Comparison of ENCODE assay signal across 15 cellular contexts in the genomic region with DNA sequence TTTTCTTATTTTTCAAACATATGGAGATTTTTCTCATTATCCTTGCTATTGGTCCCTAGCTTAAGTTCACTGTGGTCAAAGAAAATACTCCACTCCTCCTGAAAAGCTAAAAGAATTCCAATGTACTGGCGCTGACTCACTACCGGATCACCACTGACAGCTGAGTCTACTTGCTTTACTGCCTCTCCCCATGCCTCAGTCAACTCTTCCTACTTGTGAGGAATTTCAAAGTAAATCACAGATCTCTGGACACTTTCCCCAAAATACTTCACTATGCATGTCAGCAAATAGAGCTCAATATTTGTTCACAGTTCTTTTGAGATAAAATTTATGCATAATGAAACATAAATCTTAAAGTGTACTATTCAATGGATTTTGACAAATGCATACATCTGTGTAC. TPM values are rescaled to one million over a fixed set of nuclear protein-coding genes. Genes with fewer than 3 reads are reported as not detected.
DNase-seq lines count a peak whose midpoint lies in the region; ATAC-seq and TF ChIP-seq lines count a peak whose summit lies in the region.
"Had no signal": no experiment of that assay in that cellular context is flagged by ENCODE, and none has a peak within 500 bp of the region (broad histone marks: within the 10 kb centered on the region; RNA-seq: fewer than 3 reads in every experiment).

No MANE protein-coding gene starts in this region.

- H3K4ac ChIP-seq in mesenchymal stem cell (ENCODE audit: low read depth in 1 of 2, low read length in 2 of 2): no peak overlapping the region

- H3K4me1 ChIP-seq in mesenchymal stem cell (ENCODE audit: control insufficient read depth, insufficient read depth, low read depth, low read length) (no peaks in the 10 kb centered on the region), ovary (ENCODE audit: insufficient read depth) (no peaks in the 10 kb centered on the region)
- no peaks in the 10 kb centered on the region for H3K4me1 ChIP-seq in CD8-positive, alpha-beta memory T cell (ENCODE audit: insufficient read depth, low read length)
- H3K4me1 ChIP-seq: Caco-2 had no signal

- H4K91ac ChIP-seq in mesenchymal stem cell (ENCODE audit: low read length): no peak overlapping the region

- H3K4me3 ChIP-seq in BJ (ENCODE audit: low read depth, low read length) (no peak overlapping the region), mesenchymal stem cell (ENCODE audit: insufficient read depth in 1 of 2, low read depth in 1 of 2, low read length in 2 of 2) (no peak overlapping the region), ovary (no peak overlapping the region)
- no peak overlapping the region for H3K4me3 ChIP-seq in CD8-positive, alpha-beta memory T cell (ENCODE audit: low read length)
- H3K4me3 ChIP-seq: lung had no signal

- no peak overlapping the region for H2BK15ac ChIP-seq in mesenchymal stem cell (ENCODE audit: low read depth, poor library complexity, severe bottlenecking)

- H2BK12ac ChIP-seq in mesenchymal stem cell (ENCODE audit: low read length in 2 of 2): no peak overlapping the region

- no peak for TF ChIP-seq POLR2A in ovary (IDR thresholded peaks at IDR 0.05)

- no peak overlapping the region for H3K18ac ChIP-seq in mesenchymal stem cell (ENCODE audit: low read depth in 1 of 2, low read length in 2 of 2)

- no peak overlapping the region for H2BK120ac ChIP-seq in mesenchymal stem cell (ENCODE audit: low read depth, low read length)

- no peak for ATAC-seq in WTC11

- no peaks in the 10 kb centered on the region for H3K27me3 Mint-ChIP-seq in WTC11 (ENCODE audit: low read depth)
- peaks cover 8 to 13% of the 10 kb centered on the region in 2 donors for H3K27me3 Mint-ChIP-seq in CD8-positive, alpha-beta memory T cell

- no peak overlapping the region for H3K23ac ChIP-seq in mesenchymal stem cell (ENCODE audit: low read length in 2 of 2)

- POLR2A ChIA-PET in BJ (lab: Charles Lee): no interaction called here
- POLR2A ChIA-PET in WTC11 (lab: Charles Lee): interaction anchor here (0.5 kb wide), 1 partner anchor 78 kb away, joined by 5 read pairs; no protein-coding TSS in a partner anchor
- POLR2A ChIA-PET in CD8-positive, alpha-beta memory T cell (lab: Charles Lee): no interaction called here

- H2AK5ac ChIP-seq in mesenchymal stem cell (ENCODE audit: low read length, severe bottlenecking): no peak overlapping the region

- no peak overlapping the region for H3K27ac Mint-ChIP-seq in WTC11
- no peak overlapping the region for H3K27ac Mint-ChIP-seq in CD8-positive, alpha-beta memory T cell
- H3K27ac Mint-ChIP-seq: stimulated activated naive CD8-positive, alpha-beta T cell treated with anti-CD3 and anti-CD28 coated beads, Interleukin-15, Interleukin-2, amounts not matched to agents 100 ng/mL and 50 ng/mL, for 24 hours had no signal

- WGBS in mesenchymal stem cell: 8% methylated on average over 2 of the region's 2 CpGs
- 46 to 62% (median 57%) methylated on average over 2 of the region's 2 CpGs for WGBS in ovary, 3 donors

- no peaks in the 10 kb centered on the region for H3K9me3 Mint-ChIP-seq in WTC11
- no peaks in the 10 kb centered on the region for H3K9me3 Mint-ChIP-seq in CD8-positive, alpha-beta memory T cell
- H3K9me3 Mint-ChIP-seq: stimulated activated naive CD8-positive, alpha-beta T cell treated with anti-CD3 and anti-CD28 coated beads, Interleukin-15, Interleukin-2, amounts not matched to agents 100 ng/mL and 50 ng/mL, for 24 hours had no signal

- H3K27ac ChIP-seq in mesenchymal stem cell (ENCODE audit: low read length, poor library complexity, severe bottlenecking): no peak overlapping the region
- H3K27ac ChIP-seq in ovary: no peak overlapping the region
- no peak overlapping the region for H3K27ac ChIP-seq in CD8-positive, alpha-beta memory T cell (ENCODE audit: low read depth, low read length)

- DNase-seq in BJ (ENCODE audit: low read depth): peak; percentile 76
- DNase-seq in NCI-H226: peak; percentile 88
- peak; percentile 60 for DNase-seq in dermis blood vessel endothelial cell
- peak; percentile 85 for DNase-seq in mesenchymal stem cell
- DNase-seq in ovary: no peak
- no peak for DNase-seq in WTC11 (ENCODE audit: low spot score)
- no peak for DNase-seq in CD8-positive, alpha-beta memory T cell
- no peak for DNase-seq in RPMI8226
- DNase-seq: activated CD4-positive, alpha-beta T cell treated with anti-CD3 and anti-CD28 coated beads, Interleukin-2, amount 50 U/mL, for 48 hours; NCI-H1694 treated with DMSO at 0.1 percent for 48 hours; stimulated activated CD4-positive, alpha-beta T cell treated with anti-CD3 and anti-CD28 coated beads, Interleukin-4, amount 100 ng/mL, for 4 hours had no signal

- intact Hi-C loops in ovary (cut with DNase I): no loop called here

- H3K14ac ChIP-seq in mesenchymal stem cell (ENCODE audit: low read length in 2 of 2): no peak overlapping the region

- H3K4me1 Mint-ChIP-seq in WTC11: no peaks in the 10 kb centered on the region
- no peaks in the 10 kb centered on the region for H3K4me1 Mint-ChIP-seq in CD8-positive, alpha-beta memory T cell

- no peak for TF ChIP-seq CTCF in BJ (IDR thresholded peaks at IDR 0.05; ENCODE audit: insufficient read depth, low read depth, low read length)
- TF ChIP-seq CTCF in ovary (IDR thresholded peaks at IDR 0.05): no peak
- no peak for TF ChIP-seq CTCF in WTC11 (IDR thresholded peaks at IDR 0.05)

- CTCF ChIA-PET in BJ (lab: Yijun Ruan, JAX) (interaction anchor here (1.0 to 2.2 kb wide), 4 partner anchors 9 to 93 kb away, joined by 4 to 15 read pairs (median 6); partner anchors contain the start of gene B9D1), WTC11 (lab: Charles Lee) (interaction anchor here (0.7 to 1.5 kb wide), 2 partner anchors 16 to 294 kb away, joined by 3 to 5 read pairs; partner anchors contain the start of gene ALDH3A2)
- CTCF ChIA-PET in CD8-positive, alpha-beta memory T cell (lab: Charles Lee): interaction anchor here (1.0 to 2.5 kb wide), 2 partner anchors 9 to 11 kb away, joined by 5 to 14 read pairs; partner anchors contain the start of gene B9D1

- H3K27me3 ChIP-seq in BJ (ENCODE audit: control insufficient read depth, insufficient read depth, low read length) (no peaks in the 10 kb centered on the region), mesenchymal stem cell (ENCODE audit: control insufficient read depth in 1 of 2, insufficient read depth in 1 of 2, low read length in 2 of 2) (no peaks in the 10 kb centered on the region), ovary (no peaks in the 10 kb centered on the region)
- H3K27me3 ChIP-seq in CD8-positive, alpha-beta memory T cell (ENCODE audit: insufficient read depth, low read length, poor library complexity, severe bottlenecking): no peaks in the 10 kb centered on the region

- H4K8ac ChIP-seq in mesenchymal stem cell (ENCODE audit: low read length): no peak overlapping the region

- H3K36me3 ChIP-seq in BJ (ENCODE audit: control insufficient read depth, insufficient read depth, low read length): peaks cover 1% of the 10 kb centered on the region; the same call in 1 of the 2 replicates
- H3K36me3 ChIP-seq in mesenchymal stem cell (ENCODE audit: control insufficient read depth in 1 of 2, insufficient read depth in 2 of 2, low read depth in 1 of 2, low read length in 2 of 2): peaks cover 21 to 22% of the 10 kb centered on the region in 2 experiments
- H3K36me3 ChIP-seq in ovary: no peaks in the 10 kb centered on the region
- no peaks in the 10 kb centered on the region for H3K36me3 ChIP-seq in CD8-positive, alpha-beta memory T cell (ENCODE audit: insufficient read depth, low read length)

- no peak overlapping the region for H3K9ac ChIP-seq in mesenchymal stem cell (ENCODE audit: low read length)

- no peak overlapping the region for H3K4me2 ChIP-seq in mesenchymal stem cell (ENCODE audit: low read length, poor library complexity, severe bottlenecking)

- peaks cover 26% of the 10 kb centered on the region for H3K36me3 Mint-ChIP-seq in WTC11
- H3K36me3 Mint-ChIP-seq in CD8-positive, alpha-beta memory T cell: no peaks in the 10 kb centered on the region

- H2BK5ac ChIP-seq in mesenchymal stem cell (ENCODE audit: low read depth, low read length, poor library complexity, severe bottlenecking): no peak overlapping the region

- peaks cover 4% of the 10 kb centered on the region for H3K79me1 ChIP-seq in mesenchymal stem cell (replicated peaks; ENCODE audit: low read length, poor library complexity, severe bottlenecking)

- no peak overlapping the region for H2AFZ ChIP-seq in mesenchymal stem cell (ENCODE audit: low read depth, low read length)

- H3K4me3 Mint-ChIP-seq in WTC11: no peak overlapping the region
- no peak overlapping the region for H3K4me3 Mint-ChIP-seq in CD8-positive, alpha-beta memory T cell
- H3K4me3 Mint-ChIP-seq: stimulated activated naive CD8-positive, alpha-beta T cell treated with anti-CD3 and anti-CD28 coated beads, Interleukin-15, Interleukin-2, amounts not matched to agents 100 ng/mL and 50 ng/mL, for 24 hours had no signal

- TF ChIP-seq EP300 in ovary (IDR thresholded peaks at IDR 0.05): no peak

- no peaks in the 10 kb centered on the region for H3K9me3 ChIP-seq in mesenchymal stem cell (ENCODE audit: control insufficient read depth, low read length)
- no peaks in the 10 kb centered on the region for H3K9me3 ChIP-seq in ovary
- no peaks in the 10 kb centered on the region for H3K9me3 ChIP-seq in CD8-positive, alpha-beta memory T cell (ENCODE audit: low read length)
- H3K9me3 ChIP-seq: Caco-2 had no signal

RNA-seq across cellular contexts. Expression of gene B9D1, which starts 8.4 kb away (rescaled TPM):
- 43.3 and 55.8 TPM in 2 replicates for polyA plus RNA-seq in BJ (2011; rRNA removed)
- 10.3 and 24.5 TPM in 2 replicates for polyA minus RNA-seq in BJ (2011; rRNA and poly(A)+ RNA removed)
- 11.5 and 12.6 TPM in 2 replicates for total RNA-seq in dermis blood vessel endothelial cell
- polyA plus RNA-seq in mesenchymal stem cell (2013, experiment 1 of 2): 30.2 TPM
- 30.8 TPM for polyA plus RNA-seq in mesenchymal stem cell (2013, experiment 2 of 2)
- total RNA-seq in ovary: 10 to 100 TPM; 19.6 to 60.5 (median 26.9) TPM
- 10 to 100 TPM; 11.9 to 16.8 TPM for polyA plus RNA-seq in ovary
- total RNA-seq in WTC11 (2021): 31.9 to 39.2 TPM (median 39.0 TPM) in 3 replicates
- total RNA-seq in CD8-positive, alpha-beta memory T cell: 1 to 10 TPM; 4.8 to 6.8 TPM
- 0.67 TPM for polyA plus RNA-seq in CD8-positive, alpha-beta memory T cell

RNA-seq across cellular contexts. Expression of gene MAPK7, which starts 24.2 kb away (rescaled TPM):
- polyA plus RNA-seq in BJ (2011; rRNA removed) (6.0 and 10.7 TPM in 2 replicates), ovary (10 to 100 TPM; 15.2 to 23.0 TPM)
- 22.8 and 39.5 TPM in 2 replicates for polyA minus RNA-seq in BJ (2011; rRNA and poly(A)+ RNA removed)
- total RNA-seq in dermis blood vessel endothelial cell (19.4 and 22.8 TPM in 2 replicates), ovary (10 to 100 TPM; 14.3 to 74.6 (median 40.6) TPM), WTC11 (2021) (35.6 to 38.5 TPM (median 37.4 TPM) in 3 replicates)
- 33.6 TPM for polyA plus RNA-seq in mesenchymal stem cell (2013, experiment 1 of 2)
- polyA plus RNA-seq in mesenchymal stem cell (2013, experiment 2 of 2): 30.7 TPM
- 10 to 100 TPM; 15.1 to 19.8 TPM for total RNA-seq in CD8-positive, alpha-beta memory T cell
- polyA plus RNA-seq in CD8-positive, alpha-beta memory T cell: 11.2 TPM

RNA-seq across cellular contexts. Expression of gene MFAP4, which starts 32.9 kb away (rescaled TPM):
- polyA plus RNA-seq in BJ (2011; rRNA removed) (62.1 and 86.8 TPM in 2 replicates), ovary (100 to 1,000 TPM; 179 to 380 TPM)
- 30.4 and 39.1 TPM in 2 replicates for polyA minus RNA-seq in BJ (2011; rRNA and poly(A)+ RNA removed)
- total RNA-seq in dermis blood vessel endothelial cell (not detected in 2 replicates), ovary (100 to 1,000 TPM in 5 of 7 donors, 10 to 100 TPM in 2; 46.5 to 285 (median 168) TPM), WTC11 (2021) (3.9 to 4.1 TPM (median 4.0 TPM) in 3 replicates)
- 238 TPM for polyA plus RNA-seq in mesenchymal stem cell (2013, experiment 1 of 2)
- polyA plus RNA-seq in mesenchymal stem cell (2013, experiment 2 of 2): 237 TPM
- total RNA-seq in CD8-positive, alpha-beta memory T cell: not detected
- polyA plus RNA-seq in CD8-positive, alpha-beta memory T cell: not detected
- total RNA-seq: Caco-2; T-helper 1 cell treated with Interleukin-12 subunit alpha and Interleukin-12 subunit beta and Interleukin-4 antibody, amounts not matched to agents 30 ng/mL and 1 ng/mL, for 36 hours had no signal

RNA-seq across cellular contexts. Expression of gene RNF112, which starts 56.9 kb away (rescaled TPM):
- polyA plus RNA-seq in BJ (2011; rRNA removed) (0.60 and 0.70 TPM in 2 replicates), ovary (1 to 10 TPM; 1.4 to 1.6 TPM)
- 0.33 TPM in 1 of 2 replicates, not detected in the other for polyA minus RNA-seq in BJ (2011; rRNA and poly(A)+ RNA removed)
- total RNA-seq in dermis blood vessel endothelial cell (0.51 and 0.70 TPM in 2 replicates), ovary (1 to 10 TPM in 5 of 7 donors, under 1 TPM in 2; 0.24 to 6.9 (median 2.1) TPM), WTC11 (2021) (4.5 to 5.1 TPM (median 4.9 TPM) in 3 replicates)
- polyA plus RNA-seq in mesenchymal stem cell (2013, experiment 1 of 2): 0.08 TPM
- 0.08 TPM for polyA plus RNA-seq in mesenchymal stem cell (2013, experiment 2 of 2)
- under 1 TPM; 0.18 to 0.22 TPM for total RNA-seq in CD8-positive, alpha-beta memory T cell
- not detected for polyA plus RNA-seq in CD8-positive, alpha-beta memory T cell
- total RNA-seq: Caco-2 had no signal

Comparison
In these comparisons a context has a peak if more than half of its experiments do, and no peak if none do; other contexts are left out.
1. DNase-seq: peak in BJ (single experiment), NCI-H226 (single experiment), dermis blood vessel endothelial cell (single experiment) and mesenchymal stem cell (single experiment); none in ovary (0 of 5), WTC11 (single experiment), CD8-positive, alpha-beta memory T cell (0 of 5) and RPMI8226 (single experiment).